Comparison of ENCODE assay signal across 20 cellular contexts in genomic region chr17:4445731-4446130, GRCh38. TPM values are rescaled to one million over a fixed set of nuclear protein-coding genes. Genes with fewer than 3 reads are reported as not detected.
DNase-seq lines count a peak whose midpoint lies in the region; ATAC-seq and TF ChIP-seq lines count a peak whose summit lies in the region.
"Had no signal": no experiment of that assay in that cellular context is flagged by ENCODE, and none has a peak within 500 bp of the region (broad histone marks: within the 10 kb centered on the region; RNA-seq: fewer than 3 reads in every experiment).

No MANE protein-coding gene starts in this region.

- peaks cover 6% of the 10 kb centered on the region for H3K4me1 Mint-ChIP-seq in activated naive CD8-positive, alpha-beta T cell treated with anti-CD3 and anti-CD28 coated beads, Interleukin-2, amount 10 ng/mL, durations not matched to agents 7 days and 5 days
- peaks cover 8% of the 10 kb centered on the region for H3K4me1 Mint-ChIP-seq in activated naive CD8-positive, alpha-beta T cell treated with anti-CD3 and anti-CD28 coated beads, Interleukin-2, amount 50 U/mL, for 24 hours
- peaks cover 13% of the 10 kb centered on the region for H3K4me1 Mint-ChIP-seq in stimulated activated effector memory CD8-positive, alpha-beta T cell treated with anti-CD3 and anti-CD28 coated beads, Interleukin-12 subunit alpha, Interleukin-12 subunit beta, amount 100 ng/mL, for 72 hours

- no peaks in the 10 kb centered on the region for H3K9me3 Mint-ChIP-seq in activated naive CD8-positive, alpha-beta T cell treated with anti-CD3 and anti-CD28 coated beads, Interleukin-2, amount 10 ng/mL, durations not matched to agents 7 days and 5 days
- no peaks in the 10 kb centered on the region for H3K9me3 Mint-ChIP-seq in activated naive CD8-positive, alpha-beta T cell treated with anti-CD3 and anti-CD28 coated beads, Interleukin-2, amount 50 U/mL, for 24 hours
- H3K9me3 Mint-ChIP-seq in stimulated activated effector memory CD8-positive, alpha-beta T cell treated with anti-CD3 and anti-CD28 coated beads, Interleukin-12 subunit alpha, Interleukin-12 subunit beta, amount 100 ng/mL, for 72 hours, result no peaks in the 10 kb centered on the region

- peaks cover 21% of the 10 kb centered on the region for H3K36me3 Mint-ChIP-seq in activated naive CD8-positive, alpha-beta T cell treated with anti-CD3 and anti-CD28 coated beads, Interleukin-2, amount 10 ng/mL, durations not matched to agents 7 days and 5 days
- H3K36me3 Mint-ChIP-seq in activated naive CD8-positive, alpha-beta T cell treated with anti-CD3 and anti-CD28 coated beads, Interleukin-2, amount 50 U/mL, for 24 hours (ENCODE audit: low read depth), result peaks cover 1% of the 10 kb centered on the region
- peaks cover 6% of the 10 kb centered on the region for H3K36me3 Mint-ChIP-seq in stimulated activated effector memory CD8-positive, alpha-beta T cell treated with anti-CD3 and anti-CD28 coated beads, Interleukin-12 subunit alpha, Interleukin-12 subunit beta, amount 100 ng/mL, for 72 hours
- H3K36me3 Mint-ChIP-seq: CD4-positive, alpha-beta memory T cell had no signal

- H3K27me3 ChIP-seq in foreskin keratinocyte, result peaks cover 25% of the 10 kb centered on the region

- H3K4me3 Mint-ChIP-seq in activated naive CD8-positive, alpha-beta T cell treated with anti-CD3 and anti-CD28 coated beads, Interleukin-2, amount 10 ng/mL, durations not matched to agents 7 days and 5 days, result no peak overlapping the region
- H3K4me3 Mint-ChIP-seq in activated naive CD8-positive, alpha-beta T cell treated with anti-CD3 and anti-CD28 coated beads, Interleukin-2, amount 50 U/mL, for 24 hours, result no peak overlapping the region
- no peak overlapping the region for H3K4me3 Mint-ChIP-seq in stimulated activated effector memory CD8-positive, alpha-beta T cell treated with anti-CD3 and anti-CD28 coated beads, Interleukin-12 subunit alpha, Interleukin-12 subunit beta, amount 100 ng/mL, for 72 hours
- H3K4me3 Mint-ChIP-seq: CD4-positive, alpha-beta memory T cell had no signal

- POLR2A ChIA-PET in activated naive CD8-positive, alpha-beta T cell treated with anti-CD3 and anti-CD28 coated beads, Interleukin-2, amount 10 ng/mL, durations not matched to agents 7 days and 5 days (lab: Charles Lee), result interaction anchor here (0.6 kb wide), 1 partner anchor 422 kb away, joined by 6 read pairs; no protein-coding TSS in a partner anchor

- no peak for ATAC-seq in activated naive CD8-positive, alpha-beta T cell treated with anti-CD3 and anti-CD28 coated beads, Interleukin-2, amount 10 ng/mL, durations not matched to agents 7 days and 5 days (ENCODE audit: low read depth)
- ATAC-seq in activated naive CD8-positive, alpha-beta T cell treated with anti-CD3 and anti-CD28 coated beads, Interleukin-2, amount 50 U/mL, for 24 hours, result no peak
- ATAC-seq in stimulated activated effector memory CD8-positive, alpha-beta T cell treated with anti-CD3 and anti-CD28 coated beads, Interleukin-12 subunit alpha, Interleukin-12 subunit beta, amount 100 ng/mL, for 72 hours, result no peak
- ATAC-seq in foreskin keratinocyte, result no peak
- ATAC-seq: GM12878 had no signal

- no peaks in the 10 kb centered on the region for H3K4me1 ChIP-seq in foreskin keratinocyte

- no peaks in the 10 kb centered on the region for H3K27me3 Mint-ChIP-seq in activated naive CD8-positive, alpha-beta T cell treated with anti-CD3 and anti-CD28 coated beads, Interleukin-2, amount 10 ng/mL, durations not matched to agents 7 days and 5 days
- no peaks in the 10 kb centered on the region for H3K27me3 Mint-ChIP-seq in activated naive CD8-positive, alpha-beta T cell treated with anti-CD3 and anti-CD28 coated beads, Interleukin-2, amount 50 U/mL, for 24 hours

- DNase-seq in activated naive CD8-positive, alpha-beta T cell treated with anti-CD3 and anti-CD28 coated beads, Interleukin-2, amount 10 ng/mL, durations not matched to agents 7 days and 5 days, result no peak
- no peak for DNase-seq in activated naive CD8-positive, alpha-beta T cell treated with anti-CD3 and anti-CD28 coated beads, Interleukin-2, amount 50 U/mL, for 24 hours
- DNase-seq in iPS-NIHi7 (ENCODE audit: extremely low spot score), result peak; percentile 4
- DNase-seq in stimulated activated effector memory CD8-positive, alpha-beta T cell treated with anti-CD3 and anti-CD28 coated beads, Interleukin-12 subunit alpha, Interleukin-12 subunit beta, amount 100 ng/mL, for 72 hours (ENCODE audit: low spot score in 2 of 2), result no peak
- DNase-seq in foreskin keratinocyte, result no peak
- DNase-seq in NK-92 treated with Interleukin-12 subunit alpha and Interleukin-12 subunit beta, amount 100 ng/mL, for 24 hours (lab: John Stamatoyannopoulos, UW), result no peak
- DNase-seq: C1 segment of cervical spinal cord; Calu3; CD4-positive, alpha-beta memory T cell; COR-L47; DMS79; EL; GDM1; GM23248; H7; HCEC 1CT had no signal

- H3K27ac ChIP-seq in foreskin keratinocyte, result no peak overlapping the region
- H3K27ac ChIP-seq: GM23248 had no signal

- TF ChIP-seq CTCF in foreskin keratinocyte (conservative IDR thresholded peaks at IDR 0.05), result no peak

- H3K27ac Mint-ChIP-seq in activated naive CD8-positive, alpha-beta T cell treated with anti-CD3 and anti-CD28 coated beads, Interleukin-2, amount 10 ng/mL, durations not matched to agents 7 days and 5 days, result peak overlapping the region; percentile 51
- H3K27ac Mint-ChIP-seq in activated naive CD8-positive, alpha-beta T cell treated with anti-CD3 and anti-CD28 coated beads, Interleukin-2, amount 50 U/mL, for 24 hours, result no peak overlapping the region
- peak overlapping the region; percentile 44 for H3K27ac Mint-ChIP-seq in stimulated activated effector memory CD8-positive, alpha-beta T cell treated with anti-CD3 and anti-CD28 coated beads, Interleukin-12 subunit alpha, Interleukin-12 subunit beta, amount 100 ng/mL, for 72 hours
- H3K27ac Mint-ChIP-seq: CD4-positive, alpha-beta memory T cell had no signal

RNA-seq across cellular contexts. Expression of gene SPNS3, which starts 12.0 kb away (rescaled TPM):
- 10 to 100 TPM; 26.5 to 32.9 TPM for total RNA-seq in activated naive CD8-positive, alpha-beta T cell treated with anti-CD3 and anti-CD28 coated beads, Interleukin-2, amount 10 ng/mL, durations not matched to agents 7 days and 5 days
- not detected in 2 replicates for total RNA-seq in foreskin keratinocyte
- polyA plus RNA-seq in foreskin keratinocyte, result 0.12 TPM in 1 of 2 replicates, not detected in the other
- total RNA-seq: A673, GM23248, H1, H7 had no signal
- polyA plus RNA-seq: BJ, GM23248, H1 had no signal

RNA-seq across cellular contexts. Expression of gene SPNS2, which starts 53.0 kb away (rescaled TPM):
- 1 to 10 TPM; 6.7 to 6.9 TPM for total RNA-seq in activated naive CD8-positive, alpha-beta T cell treated with anti-CD3 and anti-CD28 coated beads, Interleukin-2, amount 10 ng/mL, durations not matched to agents 7 days and 5 days
- total RNA-seq in foreskin keratinocyte, result 0.31 and 0.35 TPM in 2 replicates
- polyA plus RNA-seq in foreskin keratinocyte, result 0.22 and 0.47 TPM in 2 replicates
- total RNA-seq: A673, GM23248 had no signal
- polyA plus RNA-seq: BJ had no signal

Comparison
In these comparisons a context has a peak if more than half of its experiments do, and no peak if none do; other contexts are left out.
1. RNA of gene SPNS3, which starts 12.0 kb away (total RNA-seq): 26.5 to 32.9 TPM in activated naive CD8-positive, alpha-beta T cell treated with anti-CD3 and anti-CD28 coated beads, Interleukin-2, amount 10 ng/mL, durations not matched to agents 7 days and 5 days; not detected in foreskin keratinocyte; every median in the first group is over 10 times any median in the second.